In genomic region chr1:150142083-150142482, GRCh38 we compare ENCODE assay signal across 23 cellular contexts. TPM values are rescaled to one million over a fixed set of nuclear protein-coding genes. Genes with fewer than 3 reads are reported as not detected.
DNase-seq lines count a peak whose midpoint lies in the region; ATAC-seq and TF ChIP-seq lines count a peak whose summit lies in the region.
"Had no signal": no experiment of that assay in that cellular context is flagged by ENCODE, and none has a peak within 500 bp of the region (broad histone marks: within the 10 kb centered on the region; RNA-seq: fewer than 3 reads in every experiment).

No MANE protein-coding gene starts in this region.

- H3K9ac ChIP-seq in SK-N-SH: no peak overlapping the region
- no peak overlapping the region for H3K9ac ChIP-seq in skeletal muscle tissue (ENCODE audit: low read depth in 1 of 3, low read length in 3 of 3)
- H3K9ac ChIP-seq: BLaER1, KMS-11 had no signal

- no peak overlapping the region for H3K4me3 Mint-ChIP-seq in naive thymus-derived CD4-positive, alpha-beta T cell
- H3K4me3 Mint-ChIP-seq: CD4-positive, CD25-positive, alpha-beta regulatory T cell; IgD-negative memory B cell had no signal

- no peak for TF ChIP-seq CTCF in SK-N-SH (IDR thresholded peaks at IDR 0.05)
- TF ChIP-seq CTCF in GM10248 (IDR thresholded peaks at IDR 0.05; ENCODE audit: control extremely low read depth, extremely low read depth, low read depth, missing control alignments): no peak

- H2AFZ ChIP-seq in SK-N-SH (ENCODE audit: low read depth): no peak overlapping the region

- H3K27me3 ChIP-seq in SK-N-SH (ENCODE audit: insufficient read depth) (no peaks in the 10 kb centered on the region), skeletal muscle tissue (ENCODE audit: control insufficient read depth in 3 of 3, insufficient read depth in 3 of 3, low read length in 3 of 3) (no peaks in the 10 kb centered on the region)
- no peaks in the 10 kb centered on the region for H3K27me3 ChIP-seq in naive thymus-derived CD4-positive, alpha-beta T cell (ENCODE audit: control insufficient read depth in 2 of 2, insufficient read depth in 2 of 2, low read length in 2 of 2)
- H3K27me3 ChIP-seq: BLaER1 had no signal

- H3K27ac Mint-ChIP-seq in naive thymus-derived CD4-positive, alpha-beta T cell: peak overlapping the region in 1 of 9 donors; percentile 55
- H3K27ac Mint-ChIP-seq: IgD-negative memory B cell had no signal

- POLR2A ChIA-PET in SK-N-SH (lab: Yijun Ruan, JAX): no interaction called here
- POLR2A ChIA-PET in GM10248 (lab: Yijun Ruan, JAX): no interaction called here
- POLR2A ChIA-PET in naive thymus-derived CD4-positive, alpha-beta T cell (lab: Charles Lee): interaction anchor here (1.5 kb wide), 1 partner anchor 11 kb away, joined by 3 read pairs; no protein-coding TSS in a partner anchor

- H3K9me3 ChIP-seq in SK-N-SH (no peaks in the 10 kb centered on the region), skeletal muscle tissue (ENCODE audit: control insufficient read depth in 3 of 3, low read length in 3 of 3) (no peaks in the 10 kb centered on the region)
- no peaks in the 10 kb centered on the region for H3K9me3 ChIP-seq in naive thymus-derived CD4-positive, alpha-beta T cell (ENCODE audit: control insufficient read depth in 2 of 3, low read length in 3 of 3)
- H3K9me3 ChIP-seq: BLaER1 had no signal

- CTCF ChIA-PET in SK-N-SH (lab: Yijun Ruan, JAX) (interaction anchor here (1.4 kb wide), 1 partner anchor 45 kb away, joined by 4 read pairs; no protein-coding TSS in a partner anchor), GM10248 (lab: Yijun Ruan, JAX) (interaction anchor here (1.5 kb wide), 2 partner anchors 8 to 16 kb away, joined by 4 to 6 read pairs; partner anchors contain the start of gene PLEKHO1)
- CTCF ChIA-PET in naive thymus-derived CD4-positive, alpha-beta T cell (lab: Charles Lee): no interaction called here

- no peaks in the 10 kb centered on the region for H3K9me2 ChIP-seq in SK-N-SH

- H3K4me1 Mint-ChIP-seq in naive thymus-derived CD4-positive, alpha-beta T cell: peaks cover 20 to 31% (median 25%) of the 10 kb centered on the region in 7 donors

- H3K9me3 Mint-ChIP-seq in naive thymus-derived CD4-positive, alpha-beta T cell: no peaks in the 10 kb centered on the region
- H3K9me3 Mint-ChIP-seq: CD4-positive, CD25-positive, alpha-beta regulatory T cell; IgD-negative memory B cell had no signal

- H3K36me3 ChIP-seq in SK-N-SH (replicated peaks in 1 of 2; ENCODE audit: control insufficient read depth in 1 of 2, insufficient read depth in 2 of 2, low read length in 1 of 2) (peaks cover 0 to 18% of the 10 kb centered on the region in 2 experiments), skeletal muscle tissue (ENCODE audit: control insufficient read depth in 3 of 3, insufficient read depth in 3 of 3, low read length in 3 of 3) (no peaks in the 10 kb centered on the region)
- H3K36me3 ChIP-seq in naive thymus-derived CD4-positive, alpha-beta T cell (ENCODE audit: control insufficient read depth in 2 of 3, insufficient read depth in 3 of 3, low read length in 3 of 3): no peaks in the 10 kb centered on the region
- H3K36me3 ChIP-seq: BLaER1 had no signal

- intact Hi-C loops in naive thymus-derived CD4-positive, alpha-beta T cell (cut with micrococcal nuclease): no loop called here

- no peaks in the 10 kb centered on the region; the same call in 1 of the 2 replicates for H3K79me2 ChIP-seq in SK-N-SH (ENCODE audit: insufficient read depth)

- H3K4me1 ChIP-seq in SK-N-SH (ENCODE audit: control insufficient read depth in 1 of 2, insufficient read depth in 2 of 2, low read depth in 1 of 2, low read length in 1 of 2) (peaks cover 2 to 13% of the 10 kb centered on the region in 2 experiments; a peak in 3 of 4 replicates), skeletal muscle tissue (ENCODE audit: control insufficient read depth in 3 of 3, insufficient read depth in 3 of 3, low read length in 3 of 3) (peaks cover 3 to 4% (median 4%) of the 10 kb centered on the region in 3 donors)
- H3K4me1 ChIP-seq in naive thymus-derived CD4-positive, alpha-beta T cell (ENCODE audit: control insufficient read depth in 2 of 2, insufficient read depth in 2 of 2, low read length in 2 of 2): peaks cover 0 to 10% of the 10 kb centered on the region in 2 donors

- no peak for TF ChIP-seq RAD21 in SK-N-SH (IDR thresholded peaks at IDR 0.05; ENCODE audit: low read length)

- H4K20me1 ChIP-seq in SK-N-SH (ENCODE audit: insufficient read depth): no peaks in the 10 kb centered on the region
- H4K20me1 ChIP-seq: BLaER1 had no signal

- H3K36me3 Mint-ChIP-seq in naive thymus-derived CD4-positive, alpha-beta T cell: peaks cover 0 to 13% (median 0%) of the 10 kb centered on the region in 5 donors

- peaks cover 0 to 6% (median 0%) of the 10 kb centered on the region in 5 donors for H3K27me3 Mint-ChIP-seq in naive thymus-derived CD4-positive, alpha-beta T cell
- H3K27me3 Mint-ChIP-seq: CD4-positive, CD25-positive, alpha-beta regulatory T cell; IgD-negative memory B cell had no signal

- ATAC-seq in GM19455 (IDR thresholded peaks at IDR 0.05; ENCODE audit: unreplicated experiment): no peak
- no peak for ATAC-seq in naive thymus-derived CD4-positive, alpha-beta T cell

- TF ChIP-seq EP300 in SK-N-SH (IDR thresholded peaks at IDR 0.05; ENCODE audit: borderline replicate concordance in 1 of 2, low read depth in 1 of 2, low read length in 1 of 2): no peak

- peak overlapping the region in 1 of 2 experiments; percentile 5; a peak in 1 of 4 replicates for H3K27ac ChIP-seq in SK-N-SH (ENCODE audit: low read depth in 2 of 2, low read length in 1 of 2)
- H3K27ac ChIP-seq in skeletal muscle tissue (ENCODE audit: low read depth, low read length): peak overlapping the region; percentile 36
- H3K27ac ChIP-seq in naive thymus-derived CD4-positive, alpha-beta T cell (ENCODE audit: low read depth, low read length): no peak overlapping the region
- H3K27ac ChIP-seq: BLaER1, KMS-11 had no signal

- no peak overlapping the region; the same call in 1 of the 2 replicates for H3K4me2 ChIP-seq in SK-N-SH
- H3K4me2 ChIP-seq: BLaER1, KMS-11 had no signal

- DNase-seq in EL: peak; percentile 57
- DNase-seq in SK-N-SH: no peak
- peak; percentile 68 for DNase-seq in glomerular endothelial cell (ENCODE audit: extremely low read depth, low read depth, low spot score)
- DNase-seq in GM10248 (ENCODE audit: extremely low spot score): no peak
- DNase-seq in naive thymus-derived CD4-positive, alpha-beta T cell: no peak
- DNase-seq: CD4-positive, CD25-positive, alpha-beta regulatory T cell; DMS153; DND-41; HCEC 1CT; NCI-H1048; NCI-H1417 treated with DMSO at 0.1 percent for 48 hours; NCI-H1694 treated with DMSO at 0.1 percent for 48 hours; NCI-H2081; NCI-H2227 treated with DMSO at 0.1 percent for 48 hours; NCI-H510A; NCI-H69; Right ventricle myocardium superior; RPMI8226 had no signal

- H3K4me3 ChIP-seq in SK-N-SH (ENCODE audit: low read depth in 2 of 2, low read length in 1 of 2): no peak overlapping the region
- H3K4me3 ChIP-seq in skeletal muscle tissue (ENCODE audit: low read length in 3 of 3): no peak overlapping the region
- H3K4me3 ChIP-seq in naive thymus-derived CD4-positive, alpha-beta T cell (ENCODE audit: low read length): no peak overlapping the region
- H3K4me3 ChIP-seq: BLaER1 had no signal

- peaks cover 8% of the 10 kb centered on the region for H3F3A ChIP-seq in SK-N-SH (replicated peaks; ENCODE audit: insufficient read depth)

TF ChIP-seq in SK-N-SH, 30 proteins besides CTCF, POLR2A, EP300 and RAD21:
- TF ChIP-seq NFIC (IDR thresholded peaks at IDR 0.05; ENCODE audit: borderline replicate concordance) (peak; percentile 54), JUND (IDR thresholded peaks at IDR 0.05) (0 out of 2 replicates have a peak, but pooled peaks have one; percentile 9), TEAD4 (IDR thresholded peaks at IDR 0.05; ENCODE audit: borderline replicate concordance, insufficient read depth) (0 out of 2 replicates have a peak, but pooled peaks have one; percentile 40), EZH2phosphoT487 (IDR thresholded peaks at IDR 0.05; ENCODE audit: borderline replicate concordance, low read depth) (no peak)

RNA-seq across cellular contexts. Expression of gene PLEKHO1, which starts 7.6 kb away (rescaled TPM):
- polyA plus RNA-seq in SK-N-SH (2012; rRNA removed): 27.8 and 33.5 TPM in 2 replicates
- polyA plus RNA-seq in SK-N-SH (2012; cell fraction: cytosol; rRNA removed): 24.1 and 25.1 TPM in 2 replicates
- polyA plus RNA-seq in SK-N-SH (2012; cell fraction: nucleus; rRNA removed): 54.0 and 65.5 TPM in 2 replicates
- 140 and 183 TPM in 2 replicates for total RNA-seq in glomerular endothelial cell
- total RNA-seq in skeletal muscle tissue: 70.5 TPM
- total RNA-seq in naive thymus-derived CD4-positive, alpha-beta T cell: 100 to 1,000 TPM in 2 of 5 experiments, 10 to 100 TPM in 3; 64.9 to 111 (median 94.1) TPM
- 10 to 100 TPM; 33.4 to 33.7 TPM for polyA plus RNA-seq in naive thymus-derived CD4-positive, alpha-beta T cell

Comparison
In these comparisons a context has a peak if more than half of its experiments do, and no peak if none do; other contexts are left out.
1. DNase-seq: peak in EL (single experiment) and glomerular endothelial cell (single experiment); none in SK-N-SH (single experiment), GM10248 (single experiment) and naive thymus-derived CD4-positive, alpha-beta T cell (0 of 9).